6 cellular contexts compared by ENCODE assay signal in genomic region chr16:74419811-74420210, GRCh38. TPM values are rescaled to one million over a fixed set of nuclear protein-coding genes. Genes with fewer than 3 reads are reported as not detected.
"Had no signal": no experiment of that assay in that cellular context is flagged by ENCODE, and none has a peak within 500 bp of the region (broad histone marks: within the 10 kb centered on the region; RNA-seq: fewer than 3 reads in every experiment).

No MANE protein-coding gene starts in this region.

RNA-seq across cellular contexts. Expression of gene CLEC18B, which starts 1.5 kb away (rescaled TPM):
- total RNA-seq: dermis blood vessel endothelial cell, fibroblast of villous mesenchyme had no signal
- polyA plus RNA-seq: endothelial cell of umbilical vein had no signal

RNA-seq across cellular contexts. Expression of gene NPIPB15, which starts 43.7 kb away (rescaled TPM):
- total RNA-seq: activated naive CD8-positive, alpha-beta T cell treated with anti-CD3 and anti-CD28 coated beads, Interleukin-2, amount 10 ng/mL, durations not matched to agents 7 days and 5 days; cardiac septum; dermis blood vessel endothelial cell; fibroblast of lung had no signal
